Comparison of ENCODE assay signal across 8 cellular contexts in genomic region chr17:62965149-62965648, GRCh38. TPM values are rescaled to one million over a fixed set of nuclear protein-coding genes. Genes with fewer than 3 reads are reported as not detected.
DNase-seq lines count a peak whose midpoint lies in the region; ATAC-seq and TF ChIP-seq lines count a peak whose summit lies in the region.

No MANE protein-coding gene starts in this region.

- H3K27me3 Mint-ChIP-seq in activated naive CD8-positive, alpha-beta T cell, result peaks cover 2% of the 10 kb centered on the region
- H3K27me3 Mint-ChIP-seq in stimulated activated memory B cell treated with anti-CD40 and anti-IgM and Interleukin-4, amounts not matched to agents 10 μg/mL and 1 μg/mL and 100 μg/mL, for 72 hours, result peaks cover 12% of the 10 kb centered on the region

- peak overlapping the region; percentile 90 for H3K4me3 Mint-ChIP-seq in activated naive CD8-positive, alpha-beta T cell
- peak overlapping the region; percentile 85 for H3K4me3 Mint-ChIP-seq in stimulated activated memory B cell treated with anti-CD40 and anti-IgM and Interleukin-4, amounts not matched to agents 10 μg/mL and 1 μg/mL and 100 μg/mL, for 72 hours

- ATAC-seq in lower lobe of right lung (no peak), HG03442 (IDR thresholded peaks at IDR 0.05; ENCODE audit: unreplicated experiment) (no peak)
- no peak for ATAC-seq in stimulated activated memory B cell treated with anti-CD40 and anti-IgM and Interleukin-4, amounts not matched to agents 10 μg/mL and 1 μg/mL and 100 μg/mL, for 72 hours

- peak overlapping the region; percentile 96 for H3K27ac Mint-ChIP-seq in activated naive CD8-positive, alpha-beta T cell
- peak overlapping the region; percentile 79 for H3K27ac Mint-ChIP-seq in stimulated activated memory B cell treated with anti-CD40 and anti-IgM and Interleukin-4, amounts not matched to agents 10 μg/mL and 1 μg/mL and 100 μg/mL, for 72 hours

- no peaks in the 10 kb centered on the region for H3K9me3 ChIP-seq in lower lobe of right lung

- no peak for TF ChIP-seq CTCF in lower lobe of right lung (IDR thresholded peaks at IDR 0.05)

- DNase-seq in activated gamma-delta T cell treated with anti-CD3 and anti-CD28 coated beads, Interleukin-2, amount 50 U/mL, for 16 hours (ENCODE audit: low read depth), result peak; percentile 25
- DNase-seq in activated gamma-delta T cell treated with Interleukin-2 at 50 U/mL for 16 hours, result no peak
- no peak for DNase-seq in lower lobe of right lung
- DNase-seq in AG08395 (ENCODE audit: low spot score), result no peak
- DNase-seq in mucosa of gallbladder (ENCODE audit: low spot score), result no peak

- no peaks in the 10 kb centered on the region for H3K36me3 Mint-ChIP-seq in activated naive CD8-positive, alpha-beta T cell
- H3K36me3 Mint-ChIP-seq in stimulated activated memory B cell treated with anti-CD40 and anti-IgM and Interleukin-4, amounts not matched to agents 10 μg/mL and 1 μg/mL and 100 μg/mL, for 72 hours, result no peaks in the 10 kb centered on the region

- H3K36me3 ChIP-seq in lower lobe of right lung, result no peaks in the 10 kb centered on the region

- intact Hi-C loops in lower lobe of right lung (cut with DNase I), result no loop called here

- H3K4me1 ChIP-seq in lower lobe of right lung, result peaks cover 26% of the 10 kb centered on the region

- peak overlapping the region; percentile 83 for H3K27ac ChIP-seq in lower lobe of right lung

- no peaks in the 10 kb centered on the region for H3K27me3 ChIP-seq in lower lobe of right lung (ENCODE audit: low read depth)

- no peaks in the 10 kb centered on the region for H3K9me3 Mint-ChIP-seq in activated naive CD8-positive, alpha-beta T cell (ENCODE audit: low read depth)
- no peaks in the 10 kb centered on the region for H3K9me3 Mint-ChIP-seq in stimulated activated memory B cell treated with anti-CD40 and anti-IgM and Interleukin-4, amounts not matched to agents 10 μg/mL and 1 μg/mL and 100 μg/mL, for 72 hours

- peaks cover 32% of the 10 kb centered on the region for H3K4me1 Mint-ChIP-seq in activated naive CD8-positive, alpha-beta T cell (ENCODE audit: low read depth)
- peaks cover 28% of the 10 kb centered on the region for H3K4me1 Mint-ChIP-seq in stimulated activated memory B cell treated with anti-CD40 and anti-IgM and Interleukin-4, amounts not matched to agents 10 μg/mL and 1 μg/mL and 100 μg/mL, for 72 hours

- peak overlapping the region; percentile 88 for H3K4me3 ChIP-seq in lower lobe of right lung

RNA-seq across cellular contexts. Expression of gene TANC2, which starts 0.8 kb away (rescaled TPM):
- total RNA-seq in lower lobe of right lung (125 TPM), mucosa of gallbladder (32.4 TPM)
